In genomic region chr11:35182317-35182939, GRCh38 we compare ENCODE assay signal across 1 cellular context.
TF ChIP-seq lines count a peak whose summit lies in the region.

No MANE protein-coding gene starts in this region.

TF ChIP-seq in SK-N-SH treated with all-trans-retinoic acid at 6 μM for 48 hours, 23 proteins besides CTCF, POLR2A, EP300 and RAD21 (continued from another document):
- no peak for TF ChIP-seq TSHZ2 (CRISPR knock-in tag; IDR thresholded peaks at IDR 0.05)
